Comparison of ENCODE assay signal across 25 cellular contexts in the genomic region with DNA sequence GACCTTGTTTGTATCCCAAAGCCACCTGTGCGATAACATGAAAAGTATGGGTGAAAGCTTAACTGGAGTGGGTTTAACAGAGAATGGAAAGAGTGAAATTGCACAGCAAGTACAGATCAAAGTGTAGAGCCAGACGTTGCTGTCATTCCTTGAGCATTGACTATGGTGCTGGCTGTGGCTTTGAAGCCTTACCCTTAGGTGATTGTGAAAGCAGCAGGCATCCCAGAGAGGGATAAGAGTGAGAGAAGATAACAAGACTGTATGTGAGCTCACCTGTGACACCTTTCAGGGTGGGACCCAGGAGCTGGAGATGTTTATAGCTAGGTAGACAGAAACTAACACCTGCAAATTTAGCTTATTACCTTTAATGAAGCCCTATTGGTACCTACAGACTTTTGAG.
A peak's percentile ranks its signal among the peaks of the same experiment; 100 is the strongest.
DNase-seq lines count a peak whose midpoint lies in the region; ATAC-seq, FAIRE-seq and TF ChIP-seq lines count a peak whose summit lies in the region.
"Had no signal": no experiment of that assay in that cellular context is flagged by ENCODE, and none has a peak within 500 bp of the region (broad histone marks: within the 10 kb centered on the region; RNA-seq: fewer than 3 reads in every experiment).

No MANE protein-coding gene starts in this region.

- H3K27me3 ChIP-seq in K562 (ENCODE audit: control insufficient read depth in 2 of 2, insufficient read depth in 2 of 2, low read length in 2 of 2) (no peaks in the 10 kb centered on the region; a peak in 1 of 5 replicates), endodermal cell (ENCODE audit: control insufficient read depth, insufficient read depth, low read length, poor library complexity, severe bottlenecking) (no peaks in the 10 kb centered on the region), mesendoderm (ENCODE audit: insufficient read depth, low read length, poor library complexity) (no peaks in the 10 kb centered on the region), H9 (ENCODE audit: insufficient read depth, low read length) (no peaks in the 10 kb centered on the region)
- H3K27me3 ChIP-seq: BE2C, BLaER1 had no signal

- H3K79me2 ChIP-seq in K562 (ENCODE audit: control insufficient read depth, insufficient read depth, low read length) (no peaks in the 10 kb centered on the region), mesendoderm (ENCODE audit: control insufficient read depth, insufficient read depth, low read length) (no peaks in the 10 kb centered on the region), H9 (ENCODE audit: insufficient read depth, low read length) (no peaks in the 10 kb centered on the region)

- H4K91ac ChIP-seq in H9 (ENCODE audit: insufficient read length, low read depth, low read length): no peak overlapping the region

- H3K4me2 ChIP-seq in K562 (ENCODE audit: insufficient read depth, low read length) (no peak overlapping the region), mesendoderm (ENCODE audit: low read length) (no peak overlapping the region), H9 (ENCODE audit: insufficient read depth, insufficient read length, low read length) (no peak overlapping the region)
- H3K4me2 ChIP-seq: BLaER1 had no signal

- no peak overlapping the region for H3K14ac ChIP-seq in H9 (ENCODE audit: insufficient read depth, low read length)

- H3K4me1 ChIP-seq in K562 (replicated peaks in 1 of 2; ENCODE audit: control insufficient read depth in 2 of 2, insufficient read depth in 2 of 2, low read length in 2 of 2) (peaks cover 0 to 2% of the 10 kb centered on the region in 2 experiments; a peak in 1 of 5 replicates), endodermal cell (ENCODE audit: control insufficient read depth, insufficient read depth, low read length) (no peaks in the 10 kb centered on the region), mesendoderm (ENCODE audit: control insufficient read depth, low read depth, low read length) (no peaks in the 10 kb centered on the region), H9 (ENCODE audit: insufficient read depth, low read length) (no peaks in the 10 kb centered on the region)
- H3K4me1 ChIP-seq: BE2C, BLaER1 had no signal

- H4K5ac ChIP-seq in mesendoderm (ENCODE audit: low read length) (no peak overlapping the region), H9 (ENCODE audit: insufficient read length, low read depth, low read length) (no peak overlapping the region)

- no peak for TF ChIP-seq EP300 in K562 (IDR thresholded peaks at IDR 0.05; ENCODE audit: low read length)

- no peak overlapping the region for H2AK5ac ChIP-seq in mesendoderm (ENCODE audit: low read length)
- H2AK5ac ChIP-seq in H9 (ENCODE audit: insufficient read length, low read length): no peak overlapping the region

- no peak for ATAC-seq in K562
- ATAC-seq in HG02678 (IDR thresholded peaks at IDR 0.05; ENCODE audit: unreplicated experiment): no peak

- CTCF ChIA-PET in K562 (lab: Yijun Ruan, JAX; ENCODE audit: low intra/inter-chr PET ratio): no interaction called here

- H3K4ac ChIP-seq in mesendoderm (ENCODE audit: low read depth, low read length): no peak overlapping the region
- no peak overlapping the region for H3K4ac ChIP-seq in H9 (ENCODE audit: low read depth, low read length)

- H3K36me3 ChIP-seq in K562 (ENCODE audit: control insufficient read depth, insufficient read depth, low read length) (no peaks in the 10 kb centered on the region), endodermal cell (ENCODE audit: control insufficient read depth, insufficient read depth, low read length) (no peaks in the 10 kb centered on the region), mesendoderm (ENCODE audit: control insufficient read depth, insufficient read depth, low read length) (no peaks in the 10 kb centered on the region)
- H3K36me3 ChIP-seq: BE2C, BLaER1 had no signal

- no peak overlapping the region for H3K4me3 ChIP-seq in K562
- H3K4me3 ChIP-seq in endodermal cell (ENCODE audit: low read length): no peak overlapping the region
- H3K4me3 ChIP-seq in mesendoderm (ENCODE audit: low read length): no peak overlapping the region
- H3K4me3 ChIP-seq: BLaER1 had no signal

- H3K36me3 Mint-ChIP-seq in endodermal cell (ENCODE audit: low read depth) (no peaks in the 10 kb centered on the region), progenitor cell of endocrine pancreas (ENCODE audit: insufficient read depth) (no peaks in the 10 kb centered on the region), H9 (ENCODE audit: insufficient read depth in 1 of 3, low read depth in 3 of 3) (no peaks in the 10 kb centered on the region)
- H3K36me3 Mint-ChIP-seq: CD14-positive monocyte; CD4-positive, alpha-beta memory T cell; CD4-positive, CD25-positive, alpha-beta regulatory T cell; CD8-positive, alpha-beta memory T cell had no signal

- H2AFZ ChIP-seq in K562 (ENCODE audit: low read depth, low read length): no peak overlapping the region
- H2AFZ ChIP-seq in H9 (ENCODE audit: low read length): no peak overlapping the region

- H3K9ac ChIP-seq in K562 (ENCODE audit: insufficient read depth in 1 of 2, low read depth in 2 of 2, low read length in 2 of 2): no peak overlapping the region
- H3K9ac ChIP-seq in endodermal cell (ENCODE audit: extremely low read depth, low read length, poor library complexity, severe bottlenecking): no peak overlapping the region
- no peak overlapping the region for H3K9ac ChIP-seq in mesendoderm (ENCODE audit: low read length)
- H3K9ac ChIP-seq in H9 (ENCODE audit: extremely low read depth, insufficient read length, low read length): no peak overlapping the region
- H3K9ac ChIP-seq: BLaER1 had no signal

- intact Hi-C loops in K562 (cut with micrococcal nuclease): no loop called here

- POLR2A ChIA-PET in K562 (lab: Yijun Ruan, JAX): interaction anchor here (0.6 to 0.9 kb wide), 2 partner anchors 32 to 908 kb away, joined by 3 to 5 read pairs; no protein-coding TSS in a partner anchor

- H2BK20ac ChIP-seq in H9 (ENCODE audit: low read depth, low read length, poor library complexity, severe bottlenecking): no peak overlapping the region

- H3K27ac ChIP-seq in K562 (ENCODE audit: extremely low read depth, low read depth, low read length) (no peak overlapping the region), endodermal cell (ENCODE audit: low read depth, low read length) (no peak overlapping the region), mesendoderm (ENCODE audit: low read depth, low read length) (no peak overlapping the region), H9 (ENCODE audit: insufficient read length, low read depth, low read length) (no peak overlapping the region)
- H3K27ac ChIP-seq: BLaER1 had no signal

- H3K27ac Mint-ChIP-seq in endodermal cell (no peak overlapping the region), progenitor cell of endocrine pancreas (no peak overlapping the region), H9 (no peak overlapping the region)
- H3K27ac Mint-ChIP-seq: CD14-positive monocyte; CD4-positive, alpha-beta memory T cell; CD4-positive, CD25-positive, alpha-beta regulatory T cell had no signal

- H2BK15ac ChIP-seq in mesendoderm (replicated peaks; ENCODE audit: low read depth) (no peak overlapping the region), H9 (ENCODE audit: low read depth, low read length) (no peak overlapping the region)

- peaks cover 24% of the 10 kb centered on the region for H3K4me1 Mint-ChIP-seq in endodermal cell
- H3K4me1 Mint-ChIP-seq in progenitor cell of endocrine pancreas (ENCODE audit: low read depth): peaks cover 3% of the 10 kb centered on the region
- peaks cover 4 to 8% of the 10 kb centered on the region in 2 experiments for H3K4me1 Mint-ChIP-seq in H9
- H3K4me1 Mint-ChIP-seq: CD14-positive monocyte; CD4-positive, alpha-beta memory T cell; CD8-positive, alpha-beta memory T cell had no signal

- H3K79me1 ChIP-seq in mesendoderm (ENCODE audit: low read length) (no peaks in the 10 kb centered on the region), H9 (ENCODE audit: insufficient read depth, low read depth, low read length, poor library complexity, severe bottlenecking) (no peaks in the 10 kb centered on the region)

- WGBS in K562 (ENCODE audit: insufficient coverage, low coverage, missing lambda C conversion rate): 0% methylated on average over 2 of the region's 2 CpGs
- WGBS in endodermal cell (ENCODE audit: insufficient coverage in 1 of 2, insufficient read length in 1 of 2), 2 experiments: 26 to 80% methylated on average over 1 to 2 of the region's 2 CpGs
- WGBS in mesendoderm (ENCODE audit: extremely low coverage, insufficient coverage, low lambda C conversion rate): no CpG with 5 or more reads among the region's 2 CpGs
- WGBS in H9 (ENCODE audit: extremely low coverage, insufficient read length, low lambda C conversion rate): no CpG with 5 or more reads among the region's 2 CpGs

- no peak for FAIRE-seq in K562 (lab: Jason Lieb, UNC)
- FAIRE-seq: A204.1, D721Med, G401.6, GM12891, GM19239 had no signal

- TF ChIP-seq CTCF in K562 (IDR thresholded peaks at IDR 0.05 in 2 of 3, conservative IDR thresholded peaks at IDR 0.05 in 1 of 3; ENCODE audit: insufficient read depth in 2 of 3, low read depth in 1 of 3, low read length in 3 of 3) (no peak), endodermal cell (conservative IDR thresholded peaks at IDR 0.05) (no peak), progenitor cell of endocrine pancreas (IDR thresholded peaks at IDR 0.05; ENCODE audit: unreplicated experiment) (no peak), H9 (conservative IDR thresholded peaks at IDR 0.05) (no peak)

- no peak for TF ChIP-seq RAD21 in K562 (CRISPR knock-in tag; conservative IDR thresholded peaks at IDR 0.05 in 1 of 2, IDR thresholded peaks at IDR 0.05 in 1 of 2)

- no peak overlapping the region for H3K23ac ChIP-seq in mesendoderm (ENCODE audit: low read length)
- H3K23ac ChIP-seq in H9 (ENCODE audit: insufficient read length, low read depth, low read length): no peak overlapping the region

- DNase-seq in K562 (ENCODE audit: extremely low read depth in 1 of 4, low spot score in 3 of 4): no peak
- peak; percentile 62 for DNase-seq in endodermal cell
- DNase-seq in mesendoderm: peak; percentile 19
- DNase-seq in progenitor cell of endocrine pancreas (ENCODE audit: low spot score, unreplicated experiment): no peak
- DNase-seq in H9: no peak
- no peak for DNase-seq in activated CD8-positive, alpha-beta memory T cell treated with anti-CD3 and anti-CD28 coated beads, Interleukin-2, amount 50 U/mL, for 48 hours
- DNase-seq: 8988T; ACHN; BE2C; C1 segment of cervical spinal cord; Calu3; CD4-positive, alpha-beta memory T cell; CD4-positive, CD25-positive, alpha-beta regulatory T cell; CD8-positive, alpha-beta memory T cell; COR-L47; DMS79 treated with DMSO at 0.1 percent for 48 hours; GF-D8 had no signal

- no peak overlapping the region for H3K18ac ChIP-seq in mesendoderm (ENCODE audit: low read length)
- no peak overlapping the region for H3K18ac ChIP-seq in H9 (ENCODE audit: insufficient read length, low read depth, low read length)

- no peak overlapping the region for H3K4me3 Mint-ChIP-seq in endodermal cell
- H3K4me3 Mint-ChIP-seq in progenitor cell of endocrine pancreas (ENCODE audit: low read depth): no peak overlapping the region
- no peak overlapping the region for H3K4me3 Mint-ChIP-seq in H9
- H3K4me3 Mint-ChIP-seq: CD14-positive monocyte; CD4-positive, alpha-beta memory T cell; CD4-positive, CD25-positive, alpha-beta regulatory T cell; CD8-positive, alpha-beta memory T cell had no signal

- H3K27me3 Mint-ChIP-seq in endodermal cell (ENCODE audit: insufficient read depth) (no peaks in the 10 kb centered on the region), progenitor cell of endocrine pancreas (no peaks in the 10 kb centered on the region), H9 (ENCODE audit: low read depth) (no peaks in the 10 kb centered on the region)
- H3K27me3 Mint-ChIP-seq: CD8-positive, alpha-beta memory T cell had no signal

- no peak overlapping the region for H3K56ac ChIP-seq in mesendoderm (ENCODE audit: low read length)
- no peak overlapping the region for H3K56ac ChIP-seq in H9 (ENCODE audit: insufficient read length, low read depth, low read length)

- BruUV-seq in K562 (replicated peaks; lab: Mats Ljungman, UMichigan): no TSS peak

- H2BK120ac ChIP-seq in mesendoderm (ENCODE audit: low read depth, low read length): no peak overlapping the region
- H2BK120ac ChIP-seq in H9 (ENCODE audit: low read depth, low read length, poor library complexity, severe bottlenecking): no peak overlapping the region

- H2BK12ac ChIP-seq in H9 (ENCODE audit: insufficient read length, low read depth, low read length): no peak overlapping the region

- in situ Hi-C loops in K562 (cut with MboI): no loop called here

- H3K9me3 Mint-ChIP-seq in endodermal cell: no peaks in the 10 kb centered on the region
- H3K9me3 Mint-ChIP-seq in progenitor cell of endocrine pancreas (ENCODE audit: low read depth): no peaks in the 10 kb centered on the region
- H3K9me3 Mint-ChIP-seq in H9: no peaks in the 10 kb centered on the region
- H3K9me3 Mint-ChIP-seq: CD4-positive, alpha-beta memory T cell; CD8-positive, alpha-beta memory T cell had no signal

- no peaks in the 10 kb centered on the region for H3K23me2 ChIP-seq in H9 (ENCODE audit: insufficient read length, low read depth, low read length, poor library complexity, severe bottlenecking)

- H2BK5ac ChIP-seq in mesendoderm (ENCODE audit: low read length) (no peak overlapping the region), H9 (ENCODE audit: insufficient read length, low read length) (no peak overlapping the region)

- no peak overlapping the region for H4K8ac ChIP-seq in mesendoderm (ENCODE audit: low read depth, low read length)
- no peak overlapping the region for H4K8ac ChIP-seq in H9 (replicated peaks; ENCODE audit: insufficient read length, low read depth, low read length)

- H4K20me1 ChIP-seq in K562 (replicated peaks; ENCODE audit: control insufficient read depth, insufficient read depth, low read length): no peaks in the 10 kb centered on the region
- no peaks in the 10 kb centered on the region for H4K20me1 ChIP-seq in H9 (ENCODE audit: control insufficient read depth, insufficient read depth, insufficient read length)
- H4K20me1 ChIP-seq: BLaER1 had no signal

- H3K9me3 ChIP-seq in K562 (replicated peaks; ENCODE audit: control insufficient read depth, insufficient read depth, low read depth, low read length): no peaks in the 10 kb centered on the region
- H3K9me3 ChIP-seq in endodermal cell (ENCODE audit: control insufficient read depth, low read length): no peaks in the 10 kb centered on the region
- H3K9me3 ChIP-seq in H9 (ENCODE audit: control insufficient read depth, low read depth, low read length): no peaks in the 10 kb centered on the region
- H3K9me3 ChIP-seq: BE2C, BLaER1 had no signal

- TF ChIP-seq POLR2A in K562 (conservative IDR thresholded peaks at IDR 0.05): no peak

- no peaks in the 10 kb centered on the region for H3K9me1 ChIP-seq in K562 (ENCODE audit: control insufficient read depth, insufficient read depth, low read length)

- no peak overlapping the region for H3T11ph ChIP-seq in H9 (ENCODE audit: low read length)

Comparison
In these comparisons a context has a peak if more than half of its experiments do, and no peak if none do; other contexts are left out.
1. DNase-seq: peak in endodermal cell (single experiment) and mesendoderm (single experiment); none in K562 (0 of 4), progenitor cell of endocrine pancreas (single experiment), H9 (single experiment) and activated CD8-positive, alpha-beta memory T cell treated with anti-CD3 and anti-CD28 coated beads, Interleukin-2, amount 50 U/mL, for 48 hours (single experiment).